Comparison of ENCODE assay signal across 17 cellular contexts in genomic region chr2:120913972-120914838, GRCh38.
DNase-seq lines count a peak whose midpoint lies in the region; ATAC-seq and TF ChIP-seq lines count a peak whose summit lies in the region.
"Had no signal": no experiment of that assay in that cellular context is flagged by ENCODE, and none has a peak within 500 bp of the region (broad histone marks: within the 10 kb centered on the region; RNA-seq: fewer than 3 reads in every experiment).

No MANE protein-coding gene starts in this region.

- no peaks in the 10 kb centered on the region for H3F3A ChIP-seq in GM23338 (replicated peaks; ENCODE audit: low read depth)

- peak overlapping the region; percentile 70; the same call in 1 of the 2 replicates for H3K27ac Mint-ChIP-seq in GM23338
- H3K27ac Mint-ChIP-seq: activated naive CD4-positive, alpha-beta T cell treated with anti-CD3 and anti-CD28 coated beads, Interleukin-2, amount 50 U/mL, for 72 hours; naive B cell had no signal

- H3K27me3 Mint-ChIP-seq in GM23338 (ENCODE audit: insufficient read depth, low read depth, poor library complexity): peaks cover 16% of the 10 kb centered on the region
- H3K27me3 Mint-ChIP-seq: naive B cell had no signal

- TF ChIP-seq CTCF in GM23338 (conservative IDR thresholded peaks at IDR 0.05; ENCODE audit: low read depth in 2 of 2) (no peak), ascending aorta (IDR thresholded peaks at IDR 0.05) (no peak)

- no peaks in the 10 kb centered on the region for H3K36me3 Mint-ChIP-seq in GM23338 (ENCODE audit: low read depth)
- H3K36me3 Mint-ChIP-seq: activated naive CD4-positive, alpha-beta T cell treated with anti-CD3 and anti-CD28 coated beads, Interleukin-2, amount 50 U/mL, for 72 hours; naive B cell had no signal

- H3K4me1 ChIP-seq in GM23338 (ENCODE audit: insufficient read depth) (peaks cover 10% of the 10 kb centered on the region; the same call in 1 of the 2 replicates), ascending aorta (peaks cover 23 to 43% of the 10 kb centered on the region in 2 donors), right cardiac atrium (ENCODE audit: control insufficient read depth, insufficient read depth, low read length) (peaks cover 24% of the 10 kb centered on the region), skeletal muscle satellite cell (ENCODE audit: control insufficient read depth, insufficient read depth, low read length) (peaks cover 81% of the 10 kb centered on the region)

- peaks cover 46% of the 10 kb centered on the region for H3K79me2 ChIP-seq in GM23338 (replicated peaks; ENCODE audit: insufficient read depth)

- H3K36me3 ChIP-seq in GM23338 (ENCODE audit: insufficient read depth) (no peaks in the 10 kb centered on the region), ascending aorta (no peaks in the 10 kb centered on the region), skeletal muscle satellite cell (ENCODE audit: insufficient read depth, low read length) (no peaks in the 10 kb centered on the region)

- H3K9ac ChIP-seq in skeletal muscle satellite cell (ENCODE audit: low read depth, low read length): peak overlapping the region; percentile 58

- H3K9me3 Mint-ChIP-seq in GM23338: no peaks in the 10 kb centered on the region
- H3K9me3 Mint-ChIP-seq: activated naive CD4-positive, alpha-beta T cell treated with anti-CD3 and anti-CD28 coated beads, Interleukin-2, amount 50 U/mL, for 72 hours had no signal

- no peak for DNase-seq in GM23338 (ENCODE audit: low spot score)
- no peak for DNase-seq in ascending aorta (ENCODE audit: low spot score in 2 of 2)
- peak in 2 of 3 donors; percentile 31 to 65 for DNase-seq in right cardiac atrium
- no peak for DNase-seq in HuH-7 (ENCODE audit: low spot score)
- no peak for DNase-seq in NCI-H2029 treated with DMSO at 0.1 percent for 48 hours (lab: John Stamatoyannopoulos, UW)
- DNase-seq in NCI-H1092 (lab: John Stamatoyannopoulos, UW): no peak
- DNase-seq in activated effector memory CD4-positive, alpha-beta T cell treated with Interleukin-2 at 50 U/mL for 16 hours: no peak
- DNase-seq: activated CD4-positive, CD25-positive, alpha-beta regulatory T cell treated with anti-CD3 and anti-CD28 coated beads, Interleukin-2, amount 50 U/mL, for 72 hours; activated CD8-positive, alpha-beta memory T cell treated with anti-CD3 and anti-CD28 coated beads, Interleukin-2, amount 50 U/mL, for 48 hours; Karpas-422; naive B cell; NCI-H1436; NCI-H2227 treated with DMSO at 0.1 percent for 48 hours; T-helper 9 cell had no signal

- ATAC-seq in GM23338: no peak
- ATAC-seq in right cardiac atrium: no peak
- ATAC-seq: activated naive CD4-positive, alpha-beta T cell treated with anti-CD3 and anti-CD28 coated beads, Interleukin-2, amount 50 U/mL, for 72 hours; GM12878 had no signal

- no peak overlapping the region for H3K4me3 ChIP-seq in GM23338
- H3K4me3 ChIP-seq in ascending aorta: no peak overlapping the region
- H3K4me3 ChIP-seq in right cardiac atrium (ENCODE audit: low read length): no peak overlapping the region
- H3K4me3 ChIP-seq in skeletal muscle satellite cell (ENCODE audit: low read length): no peak overlapping the region
- H3K4me3 ChIP-seq: GM12878 had no signal

- intact Hi-C loops in ascending aorta (cut with DNase I): loop anchor here (2.0 to 5.0 kb wide), 3 partner anchors 21 to 372 kb away; no protein-coding TSS in a partner anchor
- intact Hi-C loops in right cardiac atrium (cut with DNase I): no loop called here

- no peak overlapping the region for H2AFZ ChIP-seq in GM23338

- H4K20me1 ChIP-seq in GM23338 (replicated peaks; ENCODE audit: insufficient read depth): peaks cover 24% of the 10 kb centered on the region

- H3K9me3 ChIP-seq in ascending aorta (no peaks in the 10 kb centered on the region), right cardiac atrium (ENCODE audit: control insufficient read depth, low read length) (no peaks in the 10 kb centered on the region), skeletal muscle satellite cell (replicated peaks; ENCODE audit: low read length) (no peaks in the 10 kb centered on the region)

- H3K4me2 ChIP-seq in GM23338 (no peak overlapping the region), skeletal muscle satellite cell (ENCODE audit: low read length) (peak overlapping the region; percentile 56)

- H3K27ac ChIP-seq in GM23338 (ENCODE audit: low read depth) (no peak overlapping the region), ascending aorta (peak overlapping the region; percentile 84 to 90), right cardiac atrium (ENCODE audit: low read length) (peak overlapping the region; percentile 61)

- H3K27me3 ChIP-seq in GM23338 (ENCODE audit: insufficient read depth) (no peaks in the 10 kb centered on the region), ascending aorta (no peaks in the 10 kb centered on the region), right cardiac atrium (ENCODE audit: control insufficient read depth, insufficient read depth) (no peaks in the 10 kb centered on the region), skeletal muscle satellite cell (ENCODE audit: control insufficient read depth, insufficient read depth, low read length) (no peaks in the 10 kb centered on the region)

- H3K9me2 ChIP-seq in GM23338 (ENCODE audit: insufficient read depth): no peaks in the 10 kb centered on the region

- WGBS in right cardiac atrium: 84% methylated on average over 13 of the region's 13 CpGs

- H3K4me1 Mint-ChIP-seq in GM23338: peaks cover 44% of the 10 kb centered on the region
- H3K4me1 Mint-ChIP-seq: naive B cell had no signal

- H3K4me3 Mint-ChIP-seq in GM23338: no peak overlapping the region
- H3K4me3 Mint-ChIP-seq: naive B cell had no signal

TF ChIP-seq in GM23338, 12 proteins besides CTCF, POLR2A, EP300 and RAD21:
- no peak for TF ChIP-seq JUNB (IDR thresholded peaks at IDR 0.05; ENCODE audit: unreplicated experiment)
- no peak for TF ChIP-seq POLR2AphosphoS5 (IDR thresholded peaks at IDR 0.05; ENCODE audit: low read depth)
- TF ChIP-seq ETS1 (IDR thresholded peaks at IDR 0.05): no peak
- TF ChIP-seq CREB1 (CRISPR knock-in tag; IDR thresholded peaks at IDR 0.05; ENCODE audit: low read depth): no peak
- no peak for TF ChIP-seq ZNF331 (CRISPR knock-in tag; IDR thresholded peaks at IDR 0.05; ENCODE audit: low read depth)

Comparison
In these comparisons a context has a peak if more than half of its experiments do, and no peak if none do; other contexts are left out.
1. DNase-seq: peak in right cardiac atrium (2 of 3); none in GM23338 (single experiment), ascending aorta (0 of 2), HuH-7 (single experiment), NCI-H2029 treated with DMSO at 0.1 percent for 48 hours (single experiment), NCI-H1092 (single experiment) and activated effector memory CD4-positive, alpha-beta T cell treated with Interleukin-2 at 50 U/mL for 16 hours (single experiment).